8 cellular contexts compared by ENCODE assay signal in genomic region chr14:91511014-91511466, GRCh38. TPM values are rescaled to one million over a fixed set of nuclear protein-coding genes. Genes with fewer than 3 reads are reported as not detected.
DNase-seq lines count a peak whose midpoint lies in the region; ATAC-seq lines count a peak whose summit lies in the region.

No MANE protein-coding gene starts in this region.

- peaks cover 30% of the 10 kb centered on the region for H3K36me3 Mint-ChIP-seq in activated CD8-positive, alpha-beta T cell treated with anti-CD3 and anti-CD28 coated beads, Interleukin-2, amount 10 ng/mL, durations not matched to agents 7 days and 5 days (ENCODE audit: low read depth)
- H3K36me3 Mint-ChIP-seq in stimulated activated naive B cell treated with anti-CD40 and anti-IgM and Interleukin-4, amounts not matched to agents 10 μg/mL and 1 μg/mL and 100 μg/mL, for 72 hours, result peaks cover 11 to 24% of the 10 kb centered on the region in 2 donors

- peak overlapping the region; percentile 100 for H3K27ac Mint-ChIP-seq in activated CD8-positive, alpha-beta T cell treated with anti-CD3 and anti-CD28 coated beads, Interleukin-2, amount 10 ng/mL, durations not matched to agents 7 days and 5 days
- H3K27ac Mint-ChIP-seq in stimulated activated naive B cell treated with anti-CD40 and anti-IgM and Interleukin-4, amounts not matched to agents 10 μg/mL and 1 μg/mL and 100 μg/mL, for 72 hours, result peak overlapping the region; percentile 100

- DNase-seq in COLO668 (lab: John Stamatoyannopoulos, UW; ENCODE audit: unreplicated experiment) (peak; percentile 32), T1000 (lab: John Stamatoyannopoulos, UW) (no peak), HK-2 (ENCODE audit: unreplicated experiment) (no peak)
- DNase-seq in activated CD8-positive, alpha-beta T cell treated with anti-CD3 and anti-CD28 coated beads, Interleukin-2, amount 10 ng/mL, durations not matched to agents 7 days and 5 days, result no peak
- DNase-seq in stimulated activated naive B cell treated with anti-CD40 and anti-IgM and Interleukin-4, amounts not matched to agents 10 μg/mL and 1 μg/mL and 100 μg/mL, for 72 hours, result no peak
- no peak for DNase-seq in stimulated activated CD4-positive, alpha-beta T cell treated with anti-CD3 and anti-CD28 coated beads, Interleukin-1b, Interleukin-23, amount 100 ng/mL, for 48 hours

- no peaks in the 10 kb centered on the region for H3K9me3 Mint-ChIP-seq in activated CD8-positive, alpha-beta T cell treated with anti-CD3 and anti-CD28 coated beads, Interleukin-2, amount 10 ng/mL, durations not matched to agents 7 days and 5 days (ENCODE audit: insufficient read depth)
- no peaks in the 10 kb centered on the region for H3K9me3 Mint-ChIP-seq in stimulated activated naive B cell treated with anti-CD40 and anti-IgM and Interleukin-4, amounts not matched to agents 10 μg/mL and 1 μg/mL and 100 μg/mL, for 72 hours

- POLR2A ChIA-PET in activated CD8-positive, alpha-beta T cell treated with anti-CD3 and anti-CD28 coated beads, Interleukin-2, amount 10 ng/mL, durations not matched to agents 7 days and 5 days (lab: Charles Lee), result interaction anchor here (1.0 to 2.5 kb wide), 2 partner anchors 10 to 1127 kb away, joined by 3 to 13 read pairs; no protein-coding TSS in a partner anchor

- H3K4me3 ChIP-seq in iPS-11a (ENCODE audit: low read depth, low read length), result peak overlapping the region; percentile 95

- peaks cover 14% of the 10 kb centered on the region for H3K4me1 Mint-ChIP-seq in activated CD8-positive, alpha-beta T cell treated with anti-CD3 and anti-CD28 coated beads, Interleukin-2, amount 10 ng/mL, durations not matched to agents 7 days and 5 days (ENCODE audit: low read depth)
- H3K4me1 Mint-ChIP-seq in stimulated activated naive B cell treated with anti-CD40 and anti-IgM and Interleukin-4, amounts not matched to agents 10 μg/mL and 1 μg/mL and 100 μg/mL, for 72 hours, result peaks cover 7 to 15% of the 10 kb centered on the region in 2 donors

- peak overlapping the region; percentile 100 for H3K4me3 Mint-ChIP-seq in activated CD8-positive, alpha-beta T cell treated with anti-CD3 and anti-CD28 coated beads, Interleukin-2, amount 10 ng/mL, durations not matched to agents 7 days and 5 days
- H3K4me3 Mint-ChIP-seq in stimulated activated naive B cell treated with anti-CD40 and anti-IgM and Interleukin-4, amounts not matched to agents 10 μg/mL and 1 μg/mL and 100 μg/mL, for 72 hours, result peak overlapping the region; percentile 88 to 97

- peaks cover 7% of the 10 kb centered on the region for H3K27me3 Mint-ChIP-seq in activated CD8-positive, alpha-beta T cell treated with anti-CD3 and anti-CD28 coated beads, Interleukin-2, amount 10 ng/mL, durations not matched to agents 7 days and 5 days (ENCODE audit: low read depth)
- peaks cover 0 to 3% of the 10 kb centered on the region in 2 donors for H3K27me3 Mint-ChIP-seq in stimulated activated naive B cell treated with anti-CD40 and anti-IgM and Interleukin-4, amounts not matched to agents 10 μg/mL and 1 μg/mL and 100 μg/mL, for 72 hours

- peak; percentile 0 for ATAC-seq in HG03159 (IDR thresholded peaks at IDR 0.05; ENCODE audit: unreplicated experiment)
- no peak for ATAC-seq in activated CD8-positive, alpha-beta T cell treated with anti-CD3 and anti-CD28 coated beads, Interleukin-2, amount 10 ng/mL, durations not matched to agents 7 days and 5 days
- no peak for ATAC-seq in stimulated activated naive B cell treated with anti-CD40 and anti-IgM and Interleukin-4, amounts not matched to agents 10 μg/mL and 1 μg/mL and 100 μg/mL, for 72 hours (replicated peaks)

- CTCF ChIA-PET in activated CD8-positive, alpha-beta T cell treated with anti-CD3 and anti-CD28 coated beads, Interleukin-2, amount 10 ng/mL, durations not matched to agents 7 days and 5 days (lab: Charles Lee), result no interaction called here

RNA-seq across cellular contexts. Expression of gene PPP4R3A, which starts 0.9 kb away (rescaled TPM):
- 100 to 1,000 TPM; 121 to 129 TPM for total RNA-seq in activated CD8-positive, alpha-beta T cell treated with anti-CD3 and anti-CD28 coated beads, Interleukin-2, amount 10 ng/mL, durations not matched to agents 7 days and 5 days
